ENCODE assay signal across 20 cellular contexts in the genomic region with DNA sequence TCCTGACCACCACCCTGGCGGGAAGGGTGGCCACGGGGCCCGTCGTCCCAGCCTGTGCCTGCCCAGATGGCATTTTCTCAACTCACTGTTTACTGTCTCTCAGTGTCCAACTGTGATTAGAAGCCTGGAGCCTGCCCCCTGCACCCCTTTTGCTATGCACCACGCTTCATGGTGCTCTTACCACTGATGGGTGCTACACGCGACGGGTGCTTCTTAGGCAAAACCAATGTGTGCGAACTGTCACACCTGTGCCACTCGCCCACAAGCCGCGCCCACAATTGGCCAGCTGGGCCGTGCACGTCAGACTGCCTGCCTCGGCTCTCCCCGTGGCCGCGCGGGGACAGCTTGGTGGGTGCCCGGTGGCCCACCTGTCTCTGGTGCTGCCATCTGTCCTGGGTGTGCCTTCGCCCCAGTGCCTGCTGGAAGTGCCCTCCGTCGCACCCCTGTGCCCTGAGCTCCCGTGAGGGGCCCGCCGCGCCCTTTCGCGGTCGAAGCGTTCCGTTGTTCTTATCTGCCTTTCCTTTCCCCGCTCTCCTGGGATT. TPM values are rescaled to one million over a fixed set of nuclear protein-coding genes. Genes with fewer than 3 reads are reported as not detected.
DNase-seq lines count a peak whose midpoint lies in the region; ATAC-seq, FAIRE-seq and TF ChIP-seq lines count a peak whose summit lies in the region.
"Had no signal": no experiment of that assay in that cellular context is flagged by ENCODE, and none has a peak within 500 bp of the region (broad histone marks: within the 10 kb centered on the region; RNA-seq: fewer than 3 reads in every experiment).

No MANE protein-coding gene starts in this region.

- H3K4me1 Mint-ChIP-seq in activated CD4-positive, alpha-beta T cell treated with anti-CD3 and anti-CD28 coated beads, Interleukin-2, amount 10 ng/mL, durations not matched to agents 7 days and 5 days, result no peaks in the 10 kb centered on the region
- H3K4me1 Mint-ChIP-seq in activated CD4-positive, alpha-beta T cell treated with anti-CD3 and anti-CD28 coated beads for 36 hours, result no peaks in the 10 kb centered on the region
- H3K4me1 Mint-ChIP-seq in activated B cell treated with CpG ODN at 0.5 μM for 24 hours (peaks cover 30% of the 10 kb centered on the region), naive B cell (peaks cover 23 to 36% (median 24%) of the 10 kb centered on the region in 3 donors)
- peaks cover 18 to 26% of the 10 kb centered on the region in 2 donors for H3K4me1 Mint-ChIP-seq in stimulated activated naive B cell treated with anti-CD40 and anti-IgM and Interleukin-4, amounts not matched to agents 10 μg/mL and 1 μg/mL and 100 μg/mL, for 72 hours
- H3K4me1 Mint-ChIP-seq: CD14-positive monocyte had no signal

- peaks cover 23% of the 10 kb centered on the region for H3K36me3 Mint-ChIP-seq in activated CD4-positive, alpha-beta T cell treated with anti-CD3 and anti-CD28 coated beads, Interleukin-2, amount 10 ng/mL, durations not matched to agents 7 days and 5 days (ENCODE audit: low read depth)
- peaks cover 37% of the 10 kb centered on the region for H3K36me3 Mint-ChIP-seq in activated CD4-positive, alpha-beta T cell treated with anti-CD3 and anti-CD28 coated beads for 36 hours (ENCODE audit: low read depth)
- peaks cover 65% of the 10 kb centered on the region for H3K36me3 Mint-ChIP-seq in activated B cell treated with CpG ODN at 0.5 μM for 24 hours (ENCODE audit: low read depth)
- H3K36me3 Mint-ChIP-seq in naive B cell, result peaks cover 9 to 23% of the 10 kb centered on the region in 2 donors
- peaks cover 52 to 74% of the 10 kb centered on the region in 2 donors for H3K36me3 Mint-ChIP-seq in stimulated activated naive B cell treated with anti-CD40 and anti-IgM and Interleukin-4, amounts not matched to agents 10 μg/mL and 1 μg/mL and 100 μg/mL, for 72 hours

- DNase-seq in activated CD4-positive, alpha-beta T cell treated with anti-CD3 and anti-CD28 coated beads, Interleukin-2, amount 10 ng/mL, durations not matched to agents 7 days and 5 days, result no peak
- no peak for DNase-seq in activated CD4-positive, alpha-beta T cell treated with anti-CD3 and anti-CD28 coated beads for 36 hours
- DNase-seq in activated B cell treated with CpG ODN at 0.5 μM for 24 hours (no peak), naive B cell (peak; percentile 80), HTR-8/SVneo (ENCODE audit: insufficient read length, low spot score) (no peak), uterus (no peak), hippocampal formation (lab: John Stamatoyannopoulos, UW) (no peak)
- no peak for DNase-seq in stimulated activated naive B cell treated with anti-CD40 and anti-IgM and Interleukin-4, amounts not matched to agents 10 μg/mL and 1 μg/mL and 100 μg/mL, for 72 hours
- DNase-seq: COR-L47, Karpas-422, NCI-H1105 treated with DMSO at 0.1 percent for 48 hours, NCI-H187, NCI-H446, NCI-H774, PC-9 had no signal

- H3K36me3 ChIP-seq in uterus, result no peaks in the 10 kb centered on the region

- no peak overlapping the region for H3K27ac ChIP-seq in uterus
- H3K27ac ChIP-seq: 22Rv1, PC-9 had no signal

- CTCF ChIA-PET in activated CD4-positive, alpha-beta T cell treated with anti-CD3 and anti-CD28 coated beads, Interleukin-2, amount 10 ng/mL, durations not matched to agents 7 days and 5 days (lab: Charles Lee), result no interaction called here
- CTCF ChIA-PET in activated CD4-positive, alpha-beta T cell treated with anti-CD3 and anti-CD28 coated beads for 36 hours (lab: Charles Lee), result no interaction called here
- CTCF ChIA-PET in activated B cell treated with CpG ODN at 0.5 μM for 24 hours (lab: Charles Lee), result no interaction called here

- no peaks in the 10 kb centered on the region for H3K27me3 Mint-ChIP-seq in activated CD4-positive, alpha-beta T cell treated with anti-CD3 and anti-CD28 coated beads, Interleukin-2, amount 10 ng/mL, durations not matched to agents 7 days and 5 days
- no peaks in the 10 kb centered on the region for H3K27me3 Mint-ChIP-seq in activated CD4-positive, alpha-beta T cell treated with anti-CD3 and anti-CD28 coated beads for 36 hours
- no peaks in the 10 kb centered on the region for H3K27me3 Mint-ChIP-seq in activated B cell treated with CpG ODN at 0.5 μM for 24 hours
- H3K27me3 Mint-ChIP-seq in naive B cell, result no peaks in the 10 kb centered on the region
- H3K27me3 Mint-ChIP-seq in stimulated activated naive B cell treated with anti-CD40 and anti-IgM and Interleukin-4, amounts not matched to agents 10 μg/mL and 1 μg/mL and 100 μg/mL, for 72 hours, result no peaks in the 10 kb centered on the region

- H3K27ac Mint-ChIP-seq in activated CD4-positive, alpha-beta T cell treated with anti-CD3 and anti-CD28 coated beads, Interleukin-2, amount 10 ng/mL, durations not matched to agents 7 days and 5 days, result peak overlapping the region; percentile 64
- no peak overlapping the region for H3K27ac Mint-ChIP-seq in activated CD4-positive, alpha-beta T cell treated with anti-CD3 and anti-CD28 coated beads for 36 hours
- no peak overlapping the region for H3K27ac Mint-ChIP-seq in activated B cell treated with CpG ODN at 0.5 μM for 24 hours
- H3K27ac Mint-ChIP-seq in naive B cell, result peak overlapping the region; percentile 21 to 98 (median 91)
- H3K27ac Mint-ChIP-seq in stimulated activated naive B cell treated with anti-CD40 and anti-IgM and Interleukin-4, amounts not matched to agents 10 μg/mL and 1 μg/mL and 100 μg/mL, for 72 hours, result peak overlapping the region; percentile 65

- no peaks in the 10 kb centered on the region for H3K27me3 ChIP-seq in uterus

- intact Hi-C loops in activated CD4-positive, alpha-beta T cell treated with anti-CD3 and anti-CD28 coated beads for 36 hours (cut with DNase I, micrococcal nuclease), result no loop called here
- intact Hi-C loops in activated B cell treated with CpG ODN at 0.5 μM for 24 hours (cut with micrococcal nuclease) (no loop called here), uterus (cut with DNase I; ENCODE audit: low total_unique reads) (no loop called here)

- no peak overlapping the region for H3K4me3 Mint-ChIP-seq in activated CD4-positive, alpha-beta T cell treated with anti-CD3 and anti-CD28 coated beads, Interleukin-2, amount 10 ng/mL, durations not matched to agents 7 days and 5 days
- H3K4me3 Mint-ChIP-seq in activated CD4-positive, alpha-beta T cell treated with anti-CD3 and anti-CD28 coated beads for 36 hours, result no peak overlapping the region
- H3K4me3 Mint-ChIP-seq in activated B cell treated with CpG ODN at 0.5 μM for 24 hours (no peak overlapping the region), naive B cell (peak overlapping the region in 6 of 8 donors; percentile 21 to 81 (median 52))
- H3K4me3 Mint-ChIP-seq in stimulated activated naive B cell treated with anti-CD40 and anti-IgM and Interleukin-4, amounts not matched to agents 10 μg/mL and 1 μg/mL and 100 μg/mL, for 72 hours, result peak overlapping the region in 1 of 2 donors; percentile 55
- H3K4me3 Mint-ChIP-seq: CD14-positive monocyte had no signal

- no peaks in the 10 kb centered on the region for H3K9me3 ChIP-seq in uterus
- H3K9me3 ChIP-seq: SK-N-SH had no signal

- H3K4me1 ChIP-seq in uterus, result no peaks in the 10 kb centered on the region

- POLR2A ChIA-PET in activated CD4-positive, alpha-beta T cell treated with anti-CD3 and anti-CD28 coated beads, Interleukin-2, amount 10 ng/mL, durations not matched to agents 7 days and 5 days (lab: Charles Lee), result no interaction called here
- POLR2A ChIA-PET in activated CD4-positive, alpha-beta T cell treated with anti-CD3 and anti-CD28 coated beads for 36 hours (lab: Charles Lee), result no interaction called here
- POLR2A ChIA-PET in activated B cell treated with CpG ODN at 0.5 μM for 24 hours (lab: Charles Lee), result no interaction called here

- H3K4me3 ChIP-seq in uterus, result no peak overlapping the region
- H3K4me3 ChIP-seq: PC-9 had no signal

- ATAC-seq in activated CD4-positive, alpha-beta T cell treated with anti-CD3 and anti-CD28 coated beads for 36 hours, result no peak
- ATAC-seq in activated B cell treated with CpG ODN at 0.5 μM for 24 hours (ENCODE audit: low read depth) (peak; percentile 57), naive B cell (ENCODE audit: low read depth in 2 of 2) (peak; percentile 75 to 84)
- peak; percentile 36 to 56 for ATAC-seq in stimulated activated naive B cell treated with anti-CD40 and anti-IgM and Interleukin-4, amounts not matched to agents 10 μg/mL and 1 μg/mL and 100 μg/mL, for 72 hours (replicated peaks)
- ATAC-seq: HepG2 had no signal

- TF ChIP-seq CTCF in activated B cell treated with CpG ODN at 0.5 μM for 24 hours (IDR thresholded peaks at IDR 0.05), result no peak
- TF ChIP-seq CTCF in uterus (IDR thresholded peaks at IDR 0.05), result no peak

- H3K9me3 Mint-ChIP-seq in activated CD4-positive, alpha-beta T cell treated with anti-CD3 and anti-CD28 coated beads, Interleukin-2, amount 10 ng/mL, durations not matched to agents 7 days and 5 days, result no peaks in the 10 kb centered on the region
- H3K9me3 Mint-ChIP-seq in activated CD4-positive, alpha-beta T cell treated with anti-CD3 and anti-CD28 coated beads for 36 hours (ENCODE audit: low read depth), result no peaks in the 10 kb centered on the region
- H3K9me3 Mint-ChIP-seq in activated B cell treated with CpG ODN at 0.5 μM for 24 hours, result no peaks in the 10 kb centered on the region
- H3K9me3 Mint-ChIP-seq in naive B cell, result no peaks in the 10 kb centered on the region
- H3K9me3 Mint-ChIP-seq in stimulated activated naive B cell treated with anti-CD40 and anti-IgM and Interleukin-4, amounts not matched to agents 10 μg/mL and 1 μg/mL and 100 μg/mL, for 72 hours, result no peaks in the 10 kb centered on the region

- TF ChIP-seq POLR2A in uterus (IDR thresholded peaks at IDR 0.05), result no peak

- no peak for FAIRE-seq in HTR-8/SVneo (lab: Jason Lieb, UNC)
- FAIRE-seq: H1, HepG2 had no signal

RNA-seq across cellular contexts. Expression of a gene that starts 15.1 kb away (rescaled TPM):
- under 1 TPM; 0.15 to 0.30 TPM for total RNA-seq in activated CD4-positive, alpha-beta T cell treated with anti-CD3 and anti-CD28 coated beads, Interleukin-2, amount 10 ng/mL, durations not matched to agents 7 days and 5 days
- total RNA-seq in activated CD4-positive, alpha-beta T cell treated with anti-CD3 and anti-CD28 coated beads for 36 hours, result under 1 TPM; 0.23 to 0.53 TPM
- total RNA-seq in activated B cell treated with CpG ODN at 0.5 μM for 24 hours (4.4 and 5.3 TPM in 2 replicates), uterus (1 to 10 TPM in 1 of 4 donors, under 1 TPM in 1, not detected in 2; 0.69 to 2.9 TPM)
- polyA plus RNA-seq in naive B cell (ENCODE audit: low read depth in 6 of 6), result 1 to 10 TPM; 1.8 to 5.7 (median 2.4) TPM
- polyA plus RNA-seq: CD14-positive monocyte had no signal

Comparison
In these comparisons a context has a peak if more than half of its experiments do, and no peak if none do; other contexts are left out.
1. H3K27ac Mint-ChIP-seq: peak in activated CD4-positive, alpha-beta T cell treated with anti-CD3 and anti-CD28 coated beads, Interleukin-2, amount 10 ng/mL, durations not matched to agents 7 days and 5 days (single experiment), naive B cell (6 of 6) and stimulated activated naive B cell treated with anti-CD40 and anti-IgM and Interleukin-4, amounts not matched to agents 10 μg/mL and 1 μg/mL and 100 μg/mL, for 72 hours (single experiment); none in activated CD4-positive, alpha-beta T cell treated with anti-CD3 and anti-CD28 coated beads for 36 hours (single experiment) and activated B cell treated with CpG ODN at 0.5 μM for 24 hours (single experiment).
2. H3K4me3 Mint-ChIP-seq: peak in naive B cell (6 of 8); none in activated CD4-positive, alpha-beta T cell treated with anti-CD3 and anti-CD28 coated beads, Interleukin-2, amount 10 ng/mL, durations not matched to agents 7 days and 5 days (single experiment), activated CD4-positive, alpha-beta T cell treated with anti-CD3 and anti-CD28 coated beads for 36 hours (single experiment) and activated B cell treated with CpG ODN at 0.5 μM for 24 hours (single experiment).